11 cellular contexts compared by ENCODE assay signal in genomic region chr10:132572545-132572937, GRCh38. TPM values are rescaled to one million over a fixed set of nuclear protein-coding genes. Genes with fewer than 3 reads are reported as not detected.
DNase-seq lines count a peak whose midpoint lies in the region; ATAC-seq, FAIRE-seq and TF ChIP-seq lines count a peak whose summit lies in the region.
"Had no signal": no experiment of that assay in that cellular context is flagged by ENCODE, and none has a peak within 500 bp of the region (broad histone marks: within the 10 kb centered on the region; RNA-seq: fewer than 3 reads in every experiment).

No MANE protein-coding gene starts in this region.

- H4K20me1 ChIP-seq in astrocyte (ENCODE audit: insufficient read depth, low read length) (peaks cover 81% of the 10 kb centered on the region), keratinocyte (ENCODE audit: control insufficient read depth, extremely low read depth, insufficient read depth, low read length) (peaks cover 6% of the 10 kb centered on the region)

- no peak overlapping the region for H2AFZ ChIP-seq in astrocyte (ENCODE audit: low read depth, low read length)
- no peak overlapping the region for H2AFZ ChIP-seq in keratinocyte (ENCODE audit: control insufficient read depth, low read length)

- H3K4me2 ChIP-seq in astrocyte (ENCODE audit: low read length) (peak overlapping the region; percentile 66), keratinocyte (ENCODE audit: control insufficient read depth, extremely low read depth, insufficient read depth, low read depth, low read length) (peak overlapping the region; percentile 94)

- DNase-seq in DMS53 treated with DMSO at 0.1 percent for 48 hours (lab: John Stamatoyannopoulos, UW; ENCODE audit: unreplicated experiment) (peak; percentile 28), astrocyte (ENCODE audit: low read depth) (peak; percentile 32), keratinocyte (ENCODE audit: low read depth, low spot score) (no peak), SHP77 (lab: John Stamatoyannopoulos, UW) (no peak)
- DNase-seq in activated naive CD4-positive, alpha-beta T cell (lab: John Stamatoyannopoulos, UW), result no peak
- DNase-seq: DMS79 treated with DMSO at 0.1 percent for 48 hours, GOT3 had no signal

- H3K4me1 ChIP-seq in astrocyte (ENCODE audit: insufficient read depth, low read length) (peaks cover 44% of the 10 kb centered on the region), keratinocyte (ENCODE audit: control insufficient read depth, extremely low read depth, insufficient read depth, low read length) (peaks cover 25% of the 10 kb centered on the region)

- peak overlapping the region; percentile 12 for H3K9ac ChIP-seq in astrocyte (ENCODE audit: low read length)
- H3K9ac ChIP-seq in keratinocyte (ENCODE audit: control insufficient read depth, extremely low read depth, insufficient read depth, low read length), result no peak overlapping the region

- no peaks in the 10 kb centered on the region for H3K9me3 Mint-ChIP-seq in astrocyte (ENCODE audit: unreplicated experiment)

- no peak for FAIRE-seq in astrocyte (lab: Jason Lieb, UNC)
- peak; percentile 36 for FAIRE-seq in keratinocyte (lab: Jason Lieb, UNC)
- FAIRE-seq: colon had no signal

- H3K27ac Mint-ChIP-seq in astrocyte (ENCODE audit: unreplicated experiment), result no peak overlapping the region

- H3K79me2 ChIP-seq in astrocyte (ENCODE audit: insufficient read depth, low read length) (peaks cover 62% of the 10 kb centered on the region), keratinocyte (ENCODE audit: control insufficient read depth, insufficient read depth, low read length) (peaks cover 5% of the 10 kb centered on the region)

- H3K27me3 ChIP-seq in astrocyte (ENCODE audit: insufficient read depth, low read length) (no peaks in the 10 kb centered on the region), keratinocyte (ENCODE audit: control insufficient read depth, extremely low read depth, insufficient read depth, low read length) (no peaks in the 10 kb centered on the region)

- H3K27me3 Mint-ChIP-seq in astrocyte (ENCODE audit: low read depth, unreplicated experiment), result no peaks in the 10 kb centered on the region

- no peaks in the 10 kb centered on the region for H3K9me1 ChIP-seq in keratinocyte (ENCODE audit: control insufficient read depth, extremely low read depth, insufficient read depth, low read length)

- H3K27ac ChIP-seq in astrocyte (ENCODE audit: low read depth, low read length) (peak overlapping the region; percentile 41), keratinocyte (ENCODE audit: control insufficient read depth, insufficient read depth, low read length) (no peak overlapping the region)

- dilution Hi-C loops in keratinocyte (cut with MboI; ENCODE audit: extremely low pct_ligation_motif_present, low sequenced_read_pairs), result no loop called here

- no peaks in the 10 kb centered on the region for H3K36me3 ChIP-seq in astrocyte (ENCODE audit: insufficient read depth, low read length)
- no peaks in the 10 kb centered on the region for H3K36me3 ChIP-seq in keratinocyte (ENCODE audit: control insufficient read depth in 2 of 2, extremely low read depth in 1 of 2, insufficient read depth in 2 of 2, low read length in 2 of 2)

- no peak overlapping the region for H3K4me3 ChIP-seq in astrocyte (ENCODE audit: insufficient read depth, low read depth, low read length)
- no peak overlapping the region for H3K4me3 ChIP-seq in keratinocyte (ENCODE audit: control insufficient read depth in 2 of 3, extremely low read depth in 1 of 3, insufficient read depth in 2 of 3, low read depth in 1 of 3, low read length in 3 of 3)

- H3K36me3 Mint-ChIP-seq in astrocyte (ENCODE audit: low read depth, unreplicated experiment), result no peaks in the 10 kb centered on the region

- H3K4me1 Mint-ChIP-seq in astrocyte (ENCODE audit: low read depth, unreplicated experiment), result peaks cover 16% of the 10 kb centered on the region

- TF ChIP-seq CTCF in astrocyte (IDR thresholded peaks at IDR 0.05; ENCODE audit: insufficient read depth, low read depth, low read length) (no peak), keratinocyte (optimal IDR thresholded peaks at IDR 0.05 in 1 of 3, IDR thresholded peaks at IDR 0.05 in 1 of 3, conservative IDR thresholded peaks at IDR 0.05 in 1 of 3; ENCODE audit: extremely low read depth in 1 of 3, insufficient read depth in 2 of 3, low read length in 3 of 3) (no peak)

- H3K9me3 ChIP-seq in astrocyte (ENCODE audit: insufficient read depth, low read depth, low read length), result no peaks in the 10 kb centered on the region
- H3K9me3 ChIP-seq in keratinocyte (ENCODE audit: control insufficient read depth, low read depth, low read length), result no peaks in the 10 kb centered on the region

- no peak overlapping the region for H3K4me3 Mint-ChIP-seq in astrocyte (ENCODE audit: unreplicated experiment)

- ATAC-seq in HG03103 (IDR thresholded peaks at IDR 0.05; ENCODE audit: low read depth, unreplicated experiment) (peak; percentile 0), HG03045 (IDR thresholded peaks at IDR 0.05; ENCODE audit: unreplicated experiment) (no peak), HG02642 (IDR thresholded peaks at IDR 0.05; ENCODE audit: poor library complexity, unreplicated experiment) (no peak)

RNA-seq across cellular contexts. Expression of gene INPP5A, which starts 35.0 kb away (rescaled TPM):
- total RNA-seq in astrocyte, result 29.2 and 39.1 TPM in 2 replicates
- polyA plus RNA-seq in keratinocyte, result 8.7 to 18.9 TPM (median 11.2 TPM) in 3 replicates
- 2.2 TPM for polyA plus RNA-seq in keratinocyte (2011; ENCODE audit: low read depth)
- 11.5 and 12.1 TPM in 2 replicates for polyA plus RNA-seq in keratinocyte (2011; cell fraction: cytosol; rRNA removed)
- polyA plus RNA-seq in keratinocyte (2011; cell fraction: nucleus; rRNA removed), result 6.2 and 8.2 TPM in 2 replicates
- polyA plus RNA-seq in keratinocyte (2012; ENCODE audit: low replicate concordance), result 7.7 and 13.5 TPM in 2 replicates
- polyA minus RNA-seq in keratinocyte, result 14.7 to 20.5 TPM (median 15.0 TPM) in 3 replicates
- polyA minus RNA-seq in keratinocyte (2011; cell fraction: cytosol; rRNA and poly(A)+ RNA removed), result 20.3 TPM
- 4.7 and 8.1 TPM in 2 replicates for polyA minus RNA-seq in keratinocyte (2011; cell fraction: nucleus; rRNA and poly(A)+ RNA removed)

Comparison
In these comparisons a context has a peak if more than half of its experiments do, and no peak if none do; other contexts are left out.
1. DNase-seq: peak in DMS53 treated with DMSO at 0.1 percent for 48 hours (single experiment) and astrocyte (single experiment); none in keratinocyte (single experiment), activated naive CD4-positive, alpha-beta T cell (0 of 4) and SHP77 (0 of 2).